In the genomic region with DNA sequence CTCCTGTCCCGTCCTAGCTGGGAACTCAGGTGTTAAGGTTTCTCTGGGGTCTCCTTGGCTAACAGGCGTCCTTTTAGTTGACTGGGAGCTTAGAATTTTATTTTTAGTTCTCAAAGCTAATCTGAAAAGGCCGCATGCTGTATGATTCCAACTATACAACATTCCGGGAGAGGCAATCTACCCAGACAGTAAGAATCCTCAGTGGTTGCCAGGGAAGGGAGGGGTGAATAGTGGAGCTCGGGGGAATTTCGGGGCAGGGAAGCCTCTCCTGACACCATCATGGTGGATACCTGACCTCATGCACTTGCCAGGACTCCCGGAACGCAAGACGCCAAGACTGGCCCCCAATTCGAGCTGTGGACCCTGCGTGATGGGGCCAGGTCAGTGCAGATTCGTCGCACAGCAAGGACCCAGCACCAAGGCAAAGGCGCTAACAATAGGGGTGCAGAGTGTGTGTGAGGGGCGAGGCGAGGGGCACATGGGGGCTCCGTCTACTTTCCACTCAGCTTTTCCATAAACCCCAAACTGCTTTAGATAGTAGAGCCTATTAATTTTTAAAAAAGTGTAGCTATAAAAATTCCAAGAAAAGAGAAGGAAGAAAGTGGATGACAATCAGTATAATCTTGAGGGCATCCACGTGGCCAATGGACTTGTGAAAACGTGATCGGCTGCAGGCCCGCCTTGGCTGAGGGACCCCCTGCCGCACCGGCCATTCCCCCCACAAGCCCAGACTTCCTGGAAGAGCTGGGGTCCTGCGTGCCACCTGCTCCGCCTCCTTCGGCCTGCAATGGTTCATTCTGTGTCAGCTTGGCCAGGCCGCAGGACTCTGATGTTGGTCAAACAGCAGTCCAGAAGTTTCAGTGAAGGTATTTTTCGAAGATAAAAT, we compare ENCODE assay signal across 2 cellular contexts.
TF ChIP-seq lines count a peak whose summit lies in the region.

No MANE protein-coding gene starts in this region.

TF ChIP-seq in HepG2, 621 proteins besides CTCF, POLR2A, EP300 and RAD21:
- TF ChIP-seq ZNF572 (CRISPR knock-in tag; IDR thresholded peaks at IDR 0.05) (no peak), ZNF484 (CRISPR knock-in tag; IDR thresholded peaks at IDR 0.05; ENCODE audit: borderline replicate concordance, low read depth) (no peak), ZNF124 (CRISPR knock-in tag; IDR thresholded peaks at IDR 0.05) (no peak), ZFY (CRISPR knock-in tag; IDR thresholded peaks at IDR 0.05) (0 out of 2 replicates have a peak, but pooled peaks have one; percentile 5), PPARG (CRISPR knock-in tag; conservative IDR thresholded peaks at IDR 0.05) (no peak)
- TF ChIP-seq, protein P1, sequence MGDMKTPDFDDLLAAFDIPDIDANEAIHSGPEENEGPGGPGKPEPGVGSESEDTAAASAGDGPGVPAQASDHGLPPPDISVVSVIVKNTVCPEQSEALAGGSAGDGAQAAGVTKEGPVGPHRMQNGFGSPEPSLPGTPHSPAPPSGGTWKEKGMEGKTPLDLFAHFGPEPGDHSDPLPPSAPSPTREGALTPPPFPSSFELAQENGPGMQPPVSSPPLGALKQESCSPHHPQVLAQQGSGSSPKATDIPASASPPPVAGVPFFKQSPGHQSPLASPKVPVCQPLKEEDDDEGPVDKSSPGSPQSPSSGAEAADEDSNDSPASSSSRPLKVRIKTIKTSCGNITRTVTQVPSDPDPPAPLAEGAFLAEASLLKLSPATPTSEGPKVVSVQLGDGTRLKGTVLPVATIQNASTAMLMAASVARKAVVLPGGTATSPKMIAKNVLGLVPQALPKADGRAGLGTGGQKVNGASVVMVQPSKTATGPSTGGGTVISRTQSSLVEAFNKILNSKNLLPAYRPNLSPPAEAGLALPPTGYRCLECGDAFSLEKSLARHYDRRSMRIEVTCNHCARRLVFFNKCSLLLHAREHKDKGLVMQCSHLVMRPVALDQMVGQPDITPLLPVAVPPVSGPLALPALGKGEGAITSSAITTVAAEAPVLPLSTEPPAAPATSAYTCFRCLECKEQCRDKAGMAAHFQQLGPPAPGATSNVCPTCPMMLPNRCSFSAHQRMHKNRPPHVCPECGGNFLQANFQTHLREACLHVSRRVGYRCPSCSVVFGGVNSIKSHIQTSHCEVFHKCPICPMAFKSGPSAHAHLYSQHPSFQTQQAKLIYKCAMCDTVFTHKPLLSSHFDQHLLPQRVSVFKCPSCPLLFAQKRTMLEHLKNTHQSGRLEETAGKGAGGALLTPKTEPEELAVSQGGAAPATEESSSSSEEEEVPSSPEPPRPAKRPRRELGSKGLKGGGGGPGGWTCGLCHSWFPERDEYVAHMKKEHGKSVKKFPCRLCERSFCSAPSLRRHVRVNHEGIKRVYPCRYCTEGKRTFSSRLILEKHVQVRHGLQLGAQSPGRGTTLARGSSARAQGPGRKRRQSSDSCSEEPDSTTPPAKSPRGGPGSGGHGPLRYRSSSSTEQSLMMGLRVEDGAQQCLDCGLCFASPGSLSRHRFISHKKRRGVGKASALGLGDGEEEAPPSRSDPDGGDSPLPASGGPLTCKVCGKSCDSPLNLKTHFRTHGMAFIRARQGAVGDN (CRISPR knock-in tag; IDR thresholded peaks at IDR 0.05) = peak; percentile 36

TF ChIP-seq in GM12891, 5 proteins besides CTCF, POLR2A, EP300 and RAD21:
- TF ChIP-seq SPI1 (IDR thresholded peaks at IDR 0.05; ENCODE audit: low read depth, low read length) = no peak
- TF ChIP-seq PAX5 (IDR thresholded peaks at IDR 0.05; ENCODE audit: insufficient read depth, low read length, severe bottlenecking) = no peak
- no peak for TF ChIP-seq TAF1 (IDR thresholded peaks at IDR 0.05; ENCODE audit: low read depth, low read length)
- no peak for TF ChIP-seq POU2F2 (IDR thresholded peaks at IDR 0.05; ENCODE audit: low read depth, low read length)
- no peak for TF ChIP-seq POLR2AphosphoS5 (IDR thresholded peaks at IDR 0.05; ENCODE audit: low read depth, low read length)
